ENCODE assay signal across 3 cellular contexts in the genomic region with DNA sequence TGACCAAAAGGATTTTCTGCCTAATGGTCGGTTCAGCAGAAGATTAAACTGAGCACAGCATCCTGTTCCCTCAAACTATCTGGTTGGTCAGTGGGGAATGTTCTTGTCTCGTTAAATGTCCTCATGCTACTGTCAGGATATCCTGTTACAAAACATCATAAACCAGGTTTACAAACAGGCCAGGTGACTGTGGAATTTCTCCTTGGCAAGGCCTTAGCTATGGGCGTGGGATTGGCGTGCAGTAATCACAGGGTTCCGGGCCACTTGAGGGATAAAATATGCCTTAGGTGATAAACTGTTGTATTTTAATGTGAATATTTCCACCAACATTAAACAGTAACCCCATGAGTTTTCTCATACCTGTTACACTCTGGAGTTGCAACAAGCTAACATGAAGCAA. TPM values are rescaled to one million over a fixed set of nuclear protein-coding genes. Genes with fewer than 3 reads are reported as not detected.
"Had no signal": no experiment of that assay in that cellular context is flagged by ENCODE, and none has a peak within 500 bp of the region (broad histone marks: within the 10 kb centered on the region; RNA-seq: fewer than 3 reads in every experiment).

No MANE protein-coding gene starts in this region.

RNA-seq across cellular contexts. Expression of gene C16orf89, which starts 39.3 kb away (rescaled TPM):
- total RNA-seq: HT-29, MCF 10A had no signal
- polyA plus RNA-seq: SK-N-SH had no signal
